In genomic region chr10:62528441-62528840, GRCh38 we compare ENCODE assay signal across 8 cellular contexts.
DNase-seq lines count a peak whose midpoint lies in the region; ATAC-seq, FAIRE-seq and TF ChIP-seq lines count a peak whose summit lies in the region.

No MANE protein-coding gene starts in this region.

- H2AFZ ChIP-seq in HepG2 (ENCODE audit: low read length), result no peak overlapping the region

- TF ChIP-seq EP300 in HepG2 (IDR thresholded peaks at IDR 0.05; ENCODE audit: low read depth in 2 of 2, low read length in 2 of 2) (no peak), HepG2 (CRISPR knock-in tag; IDR thresholded peaks at IDR 0.05; ENCODE audit: borderline replicate concordance) (no peak)

- no peak for DNase-seq in right lobe of liver
- DNase-seq in HepG2 (ENCODE audit: low spot score), result no peak
- peak; percentile 42 for DNase-seq in RPMI7951 (ENCODE audit: low read depth)
- DNase-seq in H7, result no peak
- DNase-seq in putamen (ENCODE audit: low spot score), result no peak
- no peak for DNase-seq in HPDE6-E6E7 (ENCODE audit: extremely low spot score)
- DNase-seq in DMS 273 treated with DMSO at 0.1 percent for 48 hours (lab: John Stamatoyannopoulos, UW), result no peak

- no peaks in the 10 kb centered on the region for H4K20me1 ChIP-seq in HepG2 (ENCODE audit: insufficient read depth, low read length)

- BruUV-seq in HepG2 (replicated peaks; lab: Mats Ljungman, UMichigan), result no TSS peak

- H3K9me3 ChIP-seq in right lobe of liver (no peaks in the 10 kb centered on the region), HepG2 (ENCODE audit: low read length) (no peaks in the 10 kb centered on the region)

- FAIRE-seq in HepG2 (lab: Jason Lieb, UNC), result no peak

- 16% methylated on average over 1 of the region's 1 CpG for WGBS in right lobe of liver (ENCODE audit: insufficient coverage, low coverage, low lambda C conversion rate, missing lambda C conversion rate)
- WGBS in HepG2 (ENCODE audit: low lambda C conversion rate), result 0% methylated on average over 1 of the region's 1 CpG

- H3K79me2 ChIP-seq in HepG2 (ENCODE audit: insufficient read depth, low read length), result no peaks in the 10 kb centered on the region

- no peak overlapping the region for H3K4me2 ChIP-seq in HepG2 (ENCODE audit: low read depth, low read length)

- H3K9ac ChIP-seq in HepG2 (ENCODE audit: insufficient read depth, low read depth, low read length), result no peak overlapping the region

- H3K4me3 ChIP-seq in right lobe of liver, result no peak overlapping the region
- H3K4me3 ChIP-seq in HepG2 (replicated peaks in 1 of 3; ENCODE audit: insufficient read depth in 1 of 3, low read depth in 2 of 3, low read length in 3 of 3), result no peak overlapping the region
- H3K4me3 ChIP-seq in H7 (ENCODE audit: insufficient read depth, low read depth, low read length), result no peak overlapping the region

- no peaks in the 10 kb centered on the region for H3K27me3 ChIP-seq in right lobe of liver
- no peaks in the 10 kb centered on the region; a peak in 1 of 5 replicates for H3K27me3 ChIP-seq in HepG2 (ENCODE audit: control insufficient read depth in 1 of 2, insufficient read depth in 2 of 2, low read length in 2 of 2)
- no peaks in the 10 kb centered on the region for H3K27me3 ChIP-seq in H7 (ENCODE audit: control insufficient read depth, insufficient read depth, low read length)

- H3K27ac ChIP-seq in right lobe of liver (peak overlapping the region in 2 of 3 donors; percentile 36 to 50), HepG2 (ENCODE audit: extremely low read length, insufficient read depth, low read length) (no peak overlapping the region)

- TF ChIP-seq POLR2A in right lobe of liver (IDR thresholded peaks at IDR 0.05) (no peak), HepG2 (IDR thresholded peaks at IDR 0.05; ENCODE audit: insufficient read depth in 1 of 2, low read depth in 2 of 2, low read length in 2 of 2) (no peak)

- H3K36me3 ChIP-seq in right lobe of liver, result no peaks in the 10 kb centered on the region
- no peaks in the 10 kb centered on the region for H3K36me3 ChIP-seq in HepG2 (replicated peaks in 1 of 2; ENCODE audit: control insufficient read depth in 1 of 2, insufficient read depth in 2 of 2, low read length in 2 of 2)
- no peaks in the 10 kb centered on the region for H3K36me3 ChIP-seq in H7 (replicated peaks; ENCODE audit: control insufficient read depth, insufficient read depth, low read length)

- intact Hi-C loops in right lobe of liver (cut with DNase I), result no loop called here
- intact Hi-C loops in HepG2 (cut with micrococcal nuclease; ENCODE audit: unreplicated experiment), result no loop called here

- H3K4me1 ChIP-seq in right lobe of liver (peaks cover 0 to 6% (median 0%) of the 10 kb centered on the region in 4 donors), HepG2 (ENCODE audit: insufficient read depth, low read length) (peaks cover 14% of the 10 kb centered on the region; the same call in 1 of the 2 replicates)

- CTCF ChIA-PET in HepG2 (lab: Yijun Ruan, JAX; ENCODE audit: low intra/inter-chr PET ratio, low total read pairs), result no interaction called here

- ATAC-seq in right lobe of liver (peak in 2 of 4 donors; percentile 60 to 76), HepG2 (no peak), HG03064 (IDR thresholded peaks at IDR 0.05; ENCODE audit: low read depth, unreplicated experiment) (peak; percentile 86)

- in situ Hi-C loops in HepG2 (cut with HindIII; ENCODE audit: extremely low pct_ligation_motif_present, low pct_unique_long_range_greater_than_20kb), result no loop called here

- TF ChIP-seq CTCF in right lobe of liver (IDR thresholded peaks at IDR 0.05), result no peak
- no peak for TF ChIP-seq CTCF in HepG2 (CRISPR knock-in tag; IDR thresholded peaks at IDR 0.05)

- POLR2A ChIA-PET in HepG2 (lab: Yijun Ruan, JAX), result no interaction called here

- TF ChIP-seq RAD21 in HepG2 (CRISPR knock-in tag; IDR thresholded peaks at IDR 0.05), result no peak

TF ChIP-seq in HepG2, 621 proteins besides CTCF, POLR2A, EP300 and RAD21:
- no peak for TF ChIP-seq IKZF4 (CRISPR knock-in tag; IDR thresholded peaks at IDR 0.05; ENCODE audit: borderline replicate concordance, low read depth, not compliant biosample characterization)
- no peak for TF ChIP-seq SIN3B (IDR thresholded peaks at IDR 0.05; ENCODE audit: low read length)
- TF ChIP-seq TEAD3 (CRISPR knock-in tag; optimal IDR thresholded peaks at IDR 0.05; ENCODE audit: borderline replicate concordance), result no peak
- no peak for TF ChIP-seq KLF15 (CRISPR knock-in tag; IDR thresholded peaks at IDR 0.05; ENCODE audit: borderline replicate concordance)
- no peak for TF ChIP-seq RFX5 (IDR thresholded peaks at IDR 0.05; ENCODE audit: low read depth, low read length)
- TF ChIP-seq ZNF552 (CRISPR knock-in tag; IDR thresholded peaks at IDR 0.05; ENCODE audit: borderline replicate concordance), result no peak
- no peak for TF ChIP-seq GLI4 (CRISPR knock-in tag; IDR thresholded peaks at IDR 0.05; ENCODE audit: borderline replicate concordance)
- no peak for TF ChIP-seq NFATC3 (CRISPR knock-in tag; IDR thresholded peaks at IDR 0.05)
- TF ChIP-seq PHB2 (IDR thresholded peaks at IDR 0.05; ENCODE audit: partially characterized antibody), result no peak
- no peak for TF ChIP-seq FIP1L1 (IDR thresholded peaks at IDR 0.05; ENCODE audit: borderline replicate concordance, insufficient read depth, low read depth, low read length)
- no peak for TF ChIP-seq ZNF788 (CRISPR knock-in tag; IDR thresholded peaks at IDR 0.05; ENCODE audit: borderline replicate concordance)
